In the genomic region with DNA sequence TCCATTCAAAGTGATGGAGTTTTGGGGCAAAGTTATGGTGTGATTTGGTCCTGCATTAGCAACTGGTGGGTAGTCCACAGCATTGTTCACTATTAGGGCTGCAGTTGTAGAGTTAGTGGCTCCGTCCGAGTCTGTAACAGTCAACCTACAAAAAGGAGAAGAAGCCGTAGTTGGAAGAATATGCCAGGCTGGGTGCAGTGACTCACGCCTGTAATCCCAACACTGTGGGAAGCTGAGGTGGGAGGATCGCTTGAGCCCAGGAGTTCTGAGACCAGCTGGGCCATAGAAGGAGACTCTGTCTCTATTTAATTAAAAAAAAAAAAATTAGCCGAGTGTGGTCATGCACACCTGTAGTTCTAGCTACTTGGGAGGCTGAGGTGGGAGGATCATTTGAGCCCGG, we compare ENCODE assay signal across 26 cellular contexts.
"Had no signal": no experiment of that assay in that cellular context is flagged by ENCODE, and none has a peak within 500 bp of the region (broad histone marks: within the 10 kb centered on the region; RNA-seq: fewer than 3 reads in every experiment).

No MANE protein-coding gene starts in this region.

- H3K27ac ChIP-seq: dorsolateral prefrontal cortex, esophagus muscularis mucosa, foreskin keratinocyte, gastroesophageal sphincter, heart right ventricle, left ventricle myocardium inferior, lower lobe of right lung, neutrophil, parathyroid adenoma, right lobe of liver, thoracic aorta, tibial nerve, upper lobe of left lung had no signal

- H3K9me3 ChIP-seq: esophagus muscularis mucosa, gastroesophageal sphincter, heart right ventricle, left ventricle myocardium inferior, lower lobe of right lung, neutrophil, right lobe of liver, thoracic aorta, tibial nerve, upper lobe of left lung had no signal

- H3K9me3 Mint-ChIP-seq: naive thymus-derived CD8-positive, alpha-beta T cell; neural crest cell; stimulated activated naive B cell treated with anti-CD40 and anti-IgM and Interleukin-4, amounts not matched to agents 10 μg/mL and 1 μg/mL and 100 μg/mL, for 72 hours; stimulated activated naive CD8-positive, alpha-beta T cell treated with anti-CD3 and anti-CD28 coated beads, Interleukin-15, Interleukin-2, amounts not matched to agents 100 ng/mL and 50 ng/mL, for 24 hours had no signal

- ATAC-seq: foreskin keratinocyte; gastroesophageal sphincter; heart right ventricle; left colon; lower lobe of right lung; naive thymus-derived CD8-positive, alpha-beta T cell; right lobe of liver; stimulated activated naive B cell treated with anti-CD40 and anti-IgM and Interleukin-4, amounts not matched to agents 10 μg/mL and 1 μg/mL and 100 μg/mL, for 72 hours had no signal

- H3K4me3 ChIP-seq: dorsolateral prefrontal cortex, esophagus muscularis mucosa, gastroesophageal sphincter, heart right ventricle, left ventricle myocardium inferior, lower lobe of right lung, right lobe of liver, thoracic aorta, tibial nerve, upper lobe of left lung had no signal

- DNase-seq: effector CD4-positive, alpha-beta T cell; foreskin keratinocyte; glutamatergic neuron; heart right ventricle; hippocampal formation; kidney glomerular epithelial cell; left colon; left ventricle myocardium inferior; lower lobe of right lung; naive thymus-derived CD8-positive, alpha-beta T cell; right lobe of liver; small intestine; stimulated activated CD4-positive, alpha-beta T cell treated with anti-CD3 and anti-CD28 coated beads, Interleukin-15, amount 100 ng/mL, for 24 hours; stimulated activated CD4-positive, alpha-beta T cell treated with anti-CD3 and anti-CD28 coated beads, Interleukin-2, amount 100 ng/mL, for 48 hours; stimulated activated naive B cell treated with anti-CD40 and anti-IgM and Interleukin-4, amounts not matched to agents 10 μg/mL and 1 μg/mL and 100 μg/mL, for 72 hours; upper lobe of left lung had no signal

- H3K36me3 Mint-ChIP-seq: naive thymus-derived CD8-positive, alpha-beta T cell; stimulated activated naive B cell treated with anti-CD40 and anti-IgM and Interleukin-4, amounts not matched to agents 10 μg/mL and 1 μg/mL and 100 μg/mL, for 72 hours had no signal

- H3K4me1 ChIP-seq: esophagus muscularis mucosa, foreskin keratinocyte, gastroesophageal sphincter, heart right ventricle, left ventricle myocardium inferior, lower lobe of right lung, parathyroid adenoma, right lobe of liver, tibial nerve, upper lobe of left lung had no signal

- H3K27ac Mint-ChIP-seq: naive thymus-derived CD8-positive, alpha-beta T cell; progenitor cell of endocrine pancreas; stimulated activated naive B cell treated with anti-CD40 and anti-IgM and Interleukin-4, amounts not matched to agents 10 μg/mL and 1 μg/mL and 100 μg/mL, for 72 hours; stimulated activated naive CD8-positive, alpha-beta T cell treated with anti-CD3 and anti-CD28 coated beads, Interleukin-15, Interleukin-2, amounts not matched to agents 100 ng/mL and 50 ng/mL, for 24 hours had no signal

- H3K27me3 Mint-ChIP-seq: progenitor cell of endocrine pancreas; stimulated activated naive B cell treated with anti-CD40 and anti-IgM and Interleukin-4, amounts not matched to agents 10 μg/mL and 1 μg/mL and 100 μg/mL, for 72 hours; stimulated activated naive CD8-positive, alpha-beta T cell treated with anti-CD3 and anti-CD28 coated beads, Interleukin-15, Interleukin-2, amounts not matched to agents 100 ng/mL and 50 ng/mL, for 24 hours had no signal

- H3K4me3 Mint-ChIP-seq: naive thymus-derived CD8-positive, alpha-beta T cell; neural crest cell; stimulated activated naive B cell treated with anti-CD40 and anti-IgM and Interleukin-4, amounts not matched to agents 10 μg/mL and 1 μg/mL and 100 μg/mL, for 72 hours; stimulated activated naive CD8-positive, alpha-beta T cell treated with anti-CD3 and anti-CD28 coated beads, Interleukin-15, Interleukin-2, amounts not matched to agents 100 ng/mL and 50 ng/mL, for 24 hours had no signal

- H3K36me3 ChIP-seq: esophagus muscularis mucosa, gastroesophageal sphincter, heart right ventricle, left ventricle myocardium inferior, lower lobe of right lung, neutrophil, right lobe of liver, thoracic aorta, tibial nerve, upper lobe of left lung had no signal
